Comparison of ENCODE assay signal across 20 cellular contexts in the genomic region with DNA sequence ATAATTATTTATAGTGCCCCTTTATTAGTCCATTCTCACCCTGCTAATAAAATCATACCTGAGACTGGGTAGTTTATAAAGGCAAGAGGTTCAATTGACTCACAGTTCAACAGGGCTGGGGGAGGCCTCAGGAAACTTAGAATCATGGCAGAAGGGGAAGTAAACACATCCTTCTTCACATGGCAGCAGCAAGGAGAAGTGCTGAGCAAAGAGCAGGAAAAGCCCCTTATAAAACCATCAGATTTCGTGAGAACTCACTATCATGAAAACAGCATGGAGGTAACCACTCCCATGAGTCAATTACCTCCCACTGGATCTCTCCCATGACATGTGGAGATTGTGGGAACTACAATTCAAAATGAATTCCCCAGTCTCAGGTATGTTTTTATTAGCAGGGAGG.
"Had no signal": no experiment of that assay in that cellular context is flagged by ENCODE, and none has a peak within 500 bp of the region (broad histone marks: within the 10 kb centered on the region; RNA-seq: fewer than 3 reads in every experiment).

No MANE protein-coding gene starts in this region.

- H3K36me3 ChIP-seq: esophagus muscularis mucosa, ovary, transverse colon, vagina had no signal

- H3K27me3 ChIP-seq: esophagus muscularis mucosa, ovary, transverse colon, vagina had no signal

- FAIRE-seq: bronchial epithelial cell, endothelial cell of umbilical vein had no signal

- H3K9me3 Mint-ChIP-seq: activated naive CD4-positive, alpha-beta T cell treated with anti-CD3 and anti-CD28 coated beads, Interleukin-2, amount 50 U/mL, for 24 hours; activated T-cell treated with anti-CD3 and anti-CD28 coated beads, Interleukin-2, amount 50 U/mL, for 72 hours; T-helper 2 cell treated with Interferon-gamma antibody and Interleukin-4, amounts not matched to agents 5 μg/mL and 100 μg/mL, for 36 hours had no signal

- H3K4me1 ChIP-seq: esophagus muscularis mucosa, psoas muscle, transverse colon, vagina had no signal

- H3K27me3 Mint-ChIP-seq: stimulated activated naive CD8-positive, alpha-beta T cell treated with anti-CD3 and anti-CD28 coated beads, Interleukin-15, Interleukin-2, amounts not matched to agents 100 ng/mL and 50 ng/mL, for 24 hours had no signal

- ATAC-seq: activated T-cell treated with anti-CD3 and anti-CD28 coated beads, Interleukin-2, amount 50 U/mL, for 72 hours; naive thymus-derived CD4-positive, alpha-beta T cell; psoas muscle; right cardiac atrium had no signal

- H3K36me3 Mint-ChIP-seq: activated naive CD4-positive, alpha-beta T cell treated with anti-CD3 and anti-CD28 coated beads, Interleukin-2, amount 50 U/mL, for 24 hours; immature natural killer cell had no signal

- H3K27ac ChIP-seq: esophagus muscularis mucosa, ovary, psoas muscle, transverse colon, vagina had no signal

- H3K27ac Mint-ChIP-seq: activated naive CD4-positive, alpha-beta T cell treated with anti-CD3 and anti-CD28 coated beads, Interleukin-2, amount 50 U/mL, for 24 hours; activated T-cell treated with anti-CD3 and anti-CD28 coated beads, Interleukin-2, amount 50 U/mL, for 72 hours; immature natural killer cell; memory B cell; naive thymus-derived CD4-positive, alpha-beta T cell; stimulated activated naive CD8-positive, alpha-beta T cell treated with anti-CD3 and anti-CD28 coated beads, Interleukin-15, Interleukin-2, amounts not matched to agents 100 ng/mL and 50 ng/mL, for 24 hours; T-helper 2 cell treated with Interferon-gamma antibody and Interleukin-4, amounts not matched to agents 5 μg/mL and 100 μg/mL, for 36 hours had no signal

- DNase-seq: activated CD4-positive, alpha-beta T cell treated with anti-CD3 and anti-CD28 coated beads, Interleukin-2, amount 50 U/mL, for 1 hour; activated CD8-positive, alpha-beta memory T cell treated with anti-CD3 and anti-CD28 coated beads, Interleukin-2, amount 50 U/mL, for 48 hours; activated gamma-delta T cell; activated T-cell treated with anti-CD3 and anti-CD28 coated beads, Interleukin-2, amount 50 U/mL, for 72 hours; effector CD4-positive, alpha-beta T cell; immature natural killer cell; kidney glomerular epithelial cell; naive thymus-derived CD4-positive, alpha-beta T cell; ovary; psoas muscle; right cardiac atrium; transverse colon had no signal

- H3K4me3 Mint-ChIP-seq: activated naive CD4-positive, alpha-beta T cell treated with anti-CD3 and anti-CD28 coated beads, Interleukin-2, amount 50 U/mL, for 24 hours; activated T-cell treated with anti-CD3 and anti-CD28 coated beads, Interleukin-2, amount 50 U/mL, for 72 hours; immature natural killer cell; memory B cell; naive thymus-derived CD4-positive, alpha-beta T cell; stimulated activated naive CD8-positive, alpha-beta T cell treated with anti-CD3 and anti-CD28 coated beads, Interleukin-15, Interleukin-2, amounts not matched to agents 100 ng/mL and 50 ng/mL, for 24 hours; T-helper 2 cell treated with Interferon-gamma antibody and Interleukin-4, amounts not matched to agents 5 μg/mL and 100 μg/mL, for 36 hours had no signal

- H3K4me3 ChIP-seq: esophagus muscularis mucosa, ovary, psoas muscle, transverse colon, vagina had no signal

- H3K4me1 Mint-ChIP-seq: activated naive CD4-positive, alpha-beta T cell treated with anti-CD3 and anti-CD28 coated beads, Interleukin-2, amount 50 U/mL, for 24 hours; immature natural killer cell; memory B cell; naive thymus-derived CD4-positive, alpha-beta T cell had no signal

- H3K9me3 ChIP-seq: esophagus muscularis mucosa, ovary, psoas muscle, transverse colon, vagina had no signal
